ENCODE assay signal across 28 cellular contexts in genomic region chr17:6721744-6722143, GRCh38. TPM values are rescaled to one million over a fixed set of nuclear protein-coding genes. Genes with fewer than 3 reads are reported as not detected.
"Had no signal": no experiment of that assay in that cellular context is flagged by ENCODE, and none has a peak within 500 bp of the region (broad histone marks: within the 10 kb centered on the region; RNA-seq: fewer than 3 reads in every experiment).

No MANE protein-coding gene starts in this region.

- H2AFZ ChIP-seq: hepatocyte had no signal

- H3K4me2 ChIP-seq: hepatocyte had no signal

- H3K9me3 Mint-ChIP-seq: immature natural killer cell had no signal

- H3K4me3 ChIP-seq: coronary artery, dorsolateral prefrontal cortex, esophagus squamous epithelium, gastroesophageal sphincter, heart left ventricle, hepatocyte, left lung, lower lobe of right lung, mucosa of descending colon had no signal

- H3K36me3 Mint-ChIP-seq: immature natural killer cell, mesothelial cell of epicardium had no signal

- H3K36me3 ChIP-seq: esophagus squamous epithelium, gastroesophageal sphincter, heart left ventricle, left lung, lower lobe of right lung had no signal

- H3K27ac ChIP-seq: coronary artery, dorsolateral prefrontal cortex, esophagus squamous epithelium, foreskin keratinocyte, gastroesophageal sphincter, heart left ventricle, hepatocyte, left lung, lower lobe of right lung had no signal

- H3K4me3 Mint-ChIP-seq: immature natural killer cell, mesothelial cell of epicardium, naive B cell had no signal

- H3K9me3 ChIP-seq: esophagus squamous epithelium, gastroesophageal sphincter, left lung, lower lobe of right lung, mucosa of descending colon had no signal

- H3K79me2 ChIP-seq: hepatocyte had no signal

- H3K27ac Mint-ChIP-seq: immature natural killer cell, mesothelial cell of epicardium, naive B cell had no signal

- DNase-seq: dermis blood vessel endothelial cell; dorsolateral prefrontal cortex; effector CD4-positive, alpha-beta T cell; effector memory CD4-positive, alpha-beta T cell; esophagus squamous epithelium; foreskin keratinocyte; heart left ventricle; hypothalamus; immature natural killer cell; left cardiac atrium; left lung; left ventricle myocardium superior; lower lobe of right lung; mesenchymal stem cell; mucosa of descending colon; naive B cell had no signal

- H3K4me1 ChIP-seq: esophagus squamous epithelium, foreskin keratinocyte, gastroesophageal sphincter, heart left ventricle, left lung, lower lobe of right lung had no signal

- ATAC-seq: foreskin keratinocyte, gastroesophageal sphincter, heart left ventricle, left cardiac atrium, left lung, left ventricle myocardium superior, lower lobe of right lung, mucosa of descending colon had no signal

- H3K4me1 Mint-ChIP-seq: immature natural killer cell, mesothelial cell of epicardium, naive B cell had no signal

- FAIRE-seq: colon, endothelial cell of umbilical vein, frontal cortex, keratinocyte had no signal

RNA-seq across cellular contexts. Expression of gene SLC13A5, which starts 8.6 kb away (rescaled TPM):
- total RNA-seq: dermis blood vessel endothelial cell, endothelial cell of umbilical vein, epithelial cell of proximal tubule, left ventricle myocardium superior, lower leg skin, lower lobe of right lung, mucosa of descending colon, myocyte had no signal
- polyA plus RNA-seq: immature natural killer cell had no signal

RNA-seq across cellular contexts. Expression of gene FBXO39, which starts 54.3 kb away (rescaled TPM):
- total RNA-seq: epithelial cell of proximal tubule, frontal cortex, hepatocyte, kidney epithelial cell, left ventricle myocardium superior, lower lobe of right lung, mesothelial cell of epicardium, myocyte had no signal
- polyA plus RNA-seq: hepatocyte, immature natural killer cell had no signal
